1 cellular context compared by ENCODE assay signal in genomic region chr7:99397632-99397983, GRCh38.
TF ChIP-seq lines count a peak whose summit lies in the region.

No MANE protein-coding gene starts in this region.

TF ChIP-seq in K562, 482 proteins besides CTCF, POLR2A, EP300 and RAD21:
- TF ChIP-seq ZNF23 (CRISPR knock-in tag; IDR thresholded peaks at IDR 0.05) (no peak), HMGN3 (IDR thresholded peaks at IDR 0.05; ENCODE audit: borderline replicate concordance, extremely low read depth, insufficient read length, low read depth, low read length) (no peak), MLX (CRISPR knock-in tag; conservative IDR thresholded peaks at IDR 0.05) (peak in 1 of 2 experiments; percentile 58; a peak in 1 of 4 replicates), NFE2L1 (tag; IDR thresholded peaks at IDR 0.05; ENCODE audit: borderline replicate concordance, low read depth) (no peak), RBM22 (IDR thresholded peaks at IDR 0.05; ENCODE audit: low read depth, low read length, poor library complexity, severe bottlenecking) (peak; percentile 43), RBFOX2 (IDR thresholded peaks at IDR 0.05; ENCODE audit: low read depth, low read length) (peak; percentile 49), ZFP91 (CRISPR knock-in tag; IDR thresholded peaks at IDR 0.05) (no peak), BACH1 (tag; IDR thresholded peaks at IDR 0.05) (no peak), POLR3G (IDR thresholded peaks at IDR 0.05; ENCODE audit: extremely low read depth, insufficient read length, insufficient replicate concordance) (no peak), POLR2G (IDR thresholded peaks at IDR 0.05; ENCODE audit: low read depth, low read length) (peak; percentile 75), SUPT5H (IDR thresholded peaks at IDR 0.05) (peak; percentile 23; the same call in 1 of the 2 replicates), ZNF197 (CRISPR knock-in tag; IDR thresholded peaks at IDR 0.05; ENCODE audit: low read depth) (no peak)
- TF ChIP-seq, protein P1, sequence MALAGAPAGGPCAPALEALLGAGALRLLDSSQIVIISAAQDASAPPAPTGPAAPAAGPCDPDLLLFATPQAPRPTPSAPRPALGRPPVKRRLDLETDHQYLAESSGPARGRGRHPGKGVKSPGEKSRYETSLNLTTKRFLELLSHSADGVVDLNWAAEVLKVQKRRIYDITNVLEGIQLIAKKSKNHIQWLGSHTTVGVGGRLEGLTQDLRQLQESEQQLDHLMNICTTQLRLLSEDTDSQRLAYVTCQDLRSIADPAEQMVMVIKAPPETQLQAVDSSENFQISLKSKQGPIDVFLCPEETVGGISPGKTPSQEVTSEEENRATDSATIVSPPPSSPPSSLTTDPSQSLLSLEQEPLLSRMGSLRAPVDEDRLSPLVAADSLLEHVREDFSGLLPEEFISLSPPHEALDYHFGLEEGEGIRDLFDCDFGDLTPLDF (CRISPR knock-in tag; IDR thresholded peaks at IDR 0.05) = no peak
